1 cellular context compared by ENCODE assay signal in genomic region chr2:201758873-201759272, GRCh38.
TF ChIP-seq lines count a peak whose summit lies in the region.

No MANE protein-coding gene starts in this region.

TF ChIP-seq in HepG2, 621 proteins besides CTCF, POLR2A, EP300 and RAD21:
- TF ChIP-seq TFE3 (CRISPR knock-in tag; IDR thresholded peaks at IDR 0.05): no peak
- no peak for TF ChIP-seq KLF15 (CRISPR knock-in tag; IDR thresholded peaks at IDR 0.05; ENCODE audit: borderline replicate concordance)
- TF ChIP-seq NR2F1 (CRISPR knock-in tag; IDR thresholded peaks at IDR 0.05): 0 out of 4 replicates have a peak, but pooled peaks of 1 of the 2 experiments have one; percentile 22
- TF ChIP-seq FOXJ3 (CRISPR knock-in tag; IDR thresholded peaks at IDR 0.05; ENCODE audit: borderline replicate concordance): no peak
- TF ChIP-seq PAXIP1 (CRISPR knock-in tag; conservative IDR thresholded peaks at IDR 0.05): peak; percentile 12; the same call in 1 of the 2 replicates
- TF ChIP-seq HNF1A (IDR thresholded peaks at IDR 0.05; ENCODE audit: low read depth): peak; percentile 36; the same call in 1 of the 2 replicates
- TF ChIP-seq HNF1A (CRISPR knock-in tag; IDR thresholded peaks at IDR 0.05; ENCODE audit: borderline replicate concordance): no peak
- no peak for TF ChIP-seq ZNF503 (CRISPR knock-in tag; IDR thresholded peaks at IDR 0.05)
- TF ChIP-seq ZNF260 (CRISPR knock-in tag; IDR thresholded peaks at IDR 0.05; ENCODE audit: borderline replicate concordance, low read depth): no peak
- TF ChIP-seq TEF (CRISPR knock-in tag; IDR thresholded peaks at IDR 0.05): peak; percentile 80
- TF ChIP-seq CBX1 (IDR thresholded peaks at IDR 0.05; ENCODE audit: low read depth): no peak
- no peak for TF ChIP-seq PHF20 (CRISPR knock-in tag; IDR thresholded peaks at IDR 0.05)
- TF ChIP-seq BATF2 (CRISPR knock-in tag; IDR thresholded peaks at IDR 0.05): no peak
- TF ChIP-seq FOXP1 (IDR thresholded peaks at IDR 0.05): no peak
- TF ChIP-seq FOXP1 (CRISPR knock-in tag; IDR thresholded peaks at IDR 0.05): peak; percentile 57; the same call in 1 of the 2 replicates
- TF ChIP-seq TEAD3 (CRISPR knock-in tag; optimal IDR thresholded peaks at IDR 0.05; ENCODE audit: borderline replicate concordance): peak; percentile 40
- TF ChIP-seq SNAPC2 (CRISPR knock-in tag; IDR thresholded peaks at IDR 0.05): 0 out of 2 replicates have a peak, but pooled peaks have one; percentile 3
- TF ChIP-seq DDIT3 (CRISPR knock-in tag; IDR thresholded peaks at IDR 0.05): no peak
- 0 out of 2 replicates have a peak, but pooled peaks have one; percentile 50 for TF ChIP-seq HMG20A (CRISPR knock-in tag; IDR thresholded peaks at IDR 0.05; ENCODE audit: borderline replicate concordance)
- peak; percentile 46 for TF ChIP-seq ARID5B (CRISPR knock-in tag; IDR thresholded peaks at IDR 0.05)
- TF ChIP-seq FOXA3 (CRISPR knock-in tag; IDR thresholded peaks at IDR 0.05): peak; percentile 78
- TF ChIP-seq SIX1 (CRISPR knock-in tag; IDR thresholded peaks at IDR 0.05; ENCODE audit: borderline replicate concordance): peak; percentile 32; the same call in 1 of the 2 replicates
- TF ChIP-seq ATF4 (CRISPR knock-in tag; IDR thresholded peaks at IDR 0.05): 0 out of 4 replicates have a peak, but pooled peaks of 1 of the 2 experiments have one; percentile 1
- no peak for TF ChIP-seq SOX13 (IDR thresholded peaks at IDR 0.05)
- peak in 1 of 2 experiments; percentile 30; a peak in 1 of 4 replicates for TF ChIP-seq SOX13 (CRISPR knock-in tag; conservative IDR thresholded peaks at IDR 0.05 in 1 of 2, IDR thresholded peaks at IDR 0.05 in 1 of 2)
- TF ChIP-seq PREB (CRISPR knock-in tag; IDR thresholded peaks at IDR 0.05): no peak
- TF ChIP-seq LCORL (IDR thresholded peaks at IDR 0.05): no peak
- TF ChIP-seq LCORL (CRISPR knock-in tag; IDR thresholded peaks at IDR 0.05): 0 out of 2 replicates have a peak, but pooled peaks have one; percentile 31
- TF ChIP-seq RXRB (CRISPR knock-in tag; IDR thresholded peaks at IDR 0.05; ENCODE audit: borderline replicate concordance): peak; percentile 52; the same call in 1 of the 2 replicates
- no peak for TF ChIP-seq FOXA1 (IDR thresholded peaks at IDR 0.05)
- 0 out of 2 replicates have a peak, but pooled peaks have one; percentile 17 for TF ChIP-seq FOXA1 (CRISPR knock-in tag; IDR thresholded peaks at IDR 0.05)
- no peak for TF ChIP-seq XBP1 (CRISPR knock-in tag; IDR thresholded peaks at IDR 0.05)
- 0 out of 2 replicates have a peak, but pooled peaks have one; percentile 39 for TF ChIP-seq PPARG (CRISPR knock-in tag; conservative IDR thresholded peaks at IDR 0.05)
- no peak for TF ChIP-seq PTBP1 (IDR thresholded peaks at IDR 0.05; ENCODE audit: low read depth, low read length, poor library complexity, severe bottlenecking)
- TF ChIP-seq HOMEZ (CRISPR knock-in tag; IDR thresholded peaks at IDR 0.05; ENCODE audit: low read depth): peak; percentile 49; the same call in 1 of the 2 replicates
- TF ChIP-seq BCL6 (CRISPR knock-in tag; IDR thresholded peaks at IDR 0.05): 0 out of 2 replicates have a peak, but pooled peaks have one; percentile 23
TF ChIP-seq in HepG2: peak in this region for 19.
